ENCODE assay signal across 1 cellular context in the genomic region with DNA sequence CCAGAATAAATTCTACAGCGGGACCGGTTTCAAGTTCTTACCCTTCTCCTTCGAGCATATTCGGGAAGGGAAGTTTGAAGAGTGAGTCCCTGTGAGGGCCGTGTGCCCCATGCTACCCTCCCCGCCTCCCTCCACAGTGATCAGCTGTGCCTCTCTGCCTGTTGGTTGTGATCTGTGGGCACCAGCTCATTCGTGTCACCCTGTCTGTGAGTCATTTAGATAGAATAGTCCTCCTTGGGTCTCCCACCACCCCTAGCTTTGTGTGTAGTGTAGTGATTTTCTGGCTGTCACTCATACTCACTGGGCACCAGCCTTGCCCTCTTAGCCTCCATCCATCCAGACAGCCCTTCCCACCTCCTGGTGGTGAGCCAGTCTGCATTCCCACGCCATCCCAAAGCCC.
TF ChIP-seq lines count a peak whose summit lies in the region.

No MANE protein-coding gene starts in this region.

TF ChIP-seq in GM23338, 12 proteins besides CTCF, POLR2A, EP300 and RAD21 (continued from another document):
- TF ChIP-seq, protein P1, sequence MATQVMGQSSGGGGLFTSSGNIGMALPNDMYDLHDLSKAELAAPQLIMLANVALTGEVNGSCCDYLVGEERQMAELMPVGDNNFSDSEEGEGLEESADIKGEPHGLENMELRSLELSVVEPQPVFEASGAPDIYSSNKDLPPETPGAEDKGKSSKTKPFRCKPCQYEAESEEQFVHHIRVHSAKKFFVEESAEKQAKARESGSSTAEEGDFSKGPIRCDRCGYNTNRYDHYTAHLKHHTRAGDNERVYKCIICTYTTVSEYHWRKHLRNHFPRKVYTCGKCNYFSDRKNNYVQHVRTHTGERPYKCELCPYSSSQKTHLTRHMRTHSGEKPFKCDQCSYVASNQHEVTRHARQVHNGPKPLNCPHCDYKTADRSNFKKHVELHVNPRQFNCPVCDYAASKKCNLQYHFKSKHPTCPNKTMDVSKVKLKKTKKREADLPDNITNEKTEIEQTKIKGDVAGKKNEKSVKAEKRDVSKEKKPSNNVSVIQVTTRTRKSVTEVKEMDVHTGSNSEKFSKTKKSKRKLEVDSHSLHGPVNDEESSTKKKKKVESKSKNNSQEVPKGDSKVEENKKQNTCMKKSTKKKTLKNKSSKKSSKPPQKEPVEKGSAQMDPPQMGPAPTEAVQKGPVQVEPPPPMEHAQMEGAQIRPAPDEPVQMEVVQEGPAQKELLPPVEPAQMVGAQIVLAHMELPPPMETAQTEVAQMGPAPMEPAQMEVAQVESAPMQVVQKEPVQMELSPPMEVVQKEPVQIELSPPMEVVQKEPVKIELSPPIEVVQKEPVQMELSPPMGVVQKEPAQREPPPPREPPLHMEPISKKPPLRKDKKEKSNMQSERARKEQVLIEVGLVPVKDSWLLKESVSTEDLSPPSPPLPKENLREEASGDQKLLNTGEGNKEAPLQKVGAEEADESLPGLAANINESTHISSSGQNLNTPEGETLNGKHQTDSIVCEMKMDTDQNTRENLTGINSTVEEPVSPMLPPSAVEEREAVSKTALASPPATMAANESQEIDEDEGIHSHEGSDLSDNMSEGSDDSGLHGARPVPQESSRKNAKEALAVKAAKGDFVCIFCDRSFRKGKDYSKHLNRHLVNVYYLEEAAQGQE (IDR thresholded peaks at IDR 0.05; ENCODE audit: unreplicated experiment) = no peak
- TF ChIP-seq EZH2phosphoT487 (IDR thresholded peaks at IDR 0.05; ENCODE audit: unreplicated experiment) = no peak
- TF ChIP-seq, protein P2, sequence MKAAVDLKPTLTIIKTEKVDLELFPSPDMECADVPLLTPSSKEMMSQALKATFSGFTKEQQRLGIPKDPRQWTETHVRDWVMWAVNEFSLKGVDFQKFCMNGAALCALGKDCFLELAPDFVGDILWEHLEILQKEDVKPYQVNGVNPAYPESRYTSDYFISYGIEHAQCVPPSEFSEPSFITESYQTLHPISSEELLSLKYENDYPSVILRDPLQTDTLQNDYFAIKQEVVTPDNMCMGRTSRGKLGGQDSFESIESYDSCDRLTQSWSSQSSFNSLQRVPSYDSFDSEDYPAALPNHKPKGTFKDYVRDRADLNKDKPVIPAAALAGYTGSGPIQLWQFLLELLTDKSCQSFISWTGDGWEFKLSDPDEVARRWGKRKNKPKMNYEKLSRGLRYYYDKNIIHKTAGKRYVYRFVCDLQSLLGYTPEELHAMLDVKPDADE (IDR thresholded peaks at IDR 0.05) = no peak
- TF ChIP-seq, protein P3, sequence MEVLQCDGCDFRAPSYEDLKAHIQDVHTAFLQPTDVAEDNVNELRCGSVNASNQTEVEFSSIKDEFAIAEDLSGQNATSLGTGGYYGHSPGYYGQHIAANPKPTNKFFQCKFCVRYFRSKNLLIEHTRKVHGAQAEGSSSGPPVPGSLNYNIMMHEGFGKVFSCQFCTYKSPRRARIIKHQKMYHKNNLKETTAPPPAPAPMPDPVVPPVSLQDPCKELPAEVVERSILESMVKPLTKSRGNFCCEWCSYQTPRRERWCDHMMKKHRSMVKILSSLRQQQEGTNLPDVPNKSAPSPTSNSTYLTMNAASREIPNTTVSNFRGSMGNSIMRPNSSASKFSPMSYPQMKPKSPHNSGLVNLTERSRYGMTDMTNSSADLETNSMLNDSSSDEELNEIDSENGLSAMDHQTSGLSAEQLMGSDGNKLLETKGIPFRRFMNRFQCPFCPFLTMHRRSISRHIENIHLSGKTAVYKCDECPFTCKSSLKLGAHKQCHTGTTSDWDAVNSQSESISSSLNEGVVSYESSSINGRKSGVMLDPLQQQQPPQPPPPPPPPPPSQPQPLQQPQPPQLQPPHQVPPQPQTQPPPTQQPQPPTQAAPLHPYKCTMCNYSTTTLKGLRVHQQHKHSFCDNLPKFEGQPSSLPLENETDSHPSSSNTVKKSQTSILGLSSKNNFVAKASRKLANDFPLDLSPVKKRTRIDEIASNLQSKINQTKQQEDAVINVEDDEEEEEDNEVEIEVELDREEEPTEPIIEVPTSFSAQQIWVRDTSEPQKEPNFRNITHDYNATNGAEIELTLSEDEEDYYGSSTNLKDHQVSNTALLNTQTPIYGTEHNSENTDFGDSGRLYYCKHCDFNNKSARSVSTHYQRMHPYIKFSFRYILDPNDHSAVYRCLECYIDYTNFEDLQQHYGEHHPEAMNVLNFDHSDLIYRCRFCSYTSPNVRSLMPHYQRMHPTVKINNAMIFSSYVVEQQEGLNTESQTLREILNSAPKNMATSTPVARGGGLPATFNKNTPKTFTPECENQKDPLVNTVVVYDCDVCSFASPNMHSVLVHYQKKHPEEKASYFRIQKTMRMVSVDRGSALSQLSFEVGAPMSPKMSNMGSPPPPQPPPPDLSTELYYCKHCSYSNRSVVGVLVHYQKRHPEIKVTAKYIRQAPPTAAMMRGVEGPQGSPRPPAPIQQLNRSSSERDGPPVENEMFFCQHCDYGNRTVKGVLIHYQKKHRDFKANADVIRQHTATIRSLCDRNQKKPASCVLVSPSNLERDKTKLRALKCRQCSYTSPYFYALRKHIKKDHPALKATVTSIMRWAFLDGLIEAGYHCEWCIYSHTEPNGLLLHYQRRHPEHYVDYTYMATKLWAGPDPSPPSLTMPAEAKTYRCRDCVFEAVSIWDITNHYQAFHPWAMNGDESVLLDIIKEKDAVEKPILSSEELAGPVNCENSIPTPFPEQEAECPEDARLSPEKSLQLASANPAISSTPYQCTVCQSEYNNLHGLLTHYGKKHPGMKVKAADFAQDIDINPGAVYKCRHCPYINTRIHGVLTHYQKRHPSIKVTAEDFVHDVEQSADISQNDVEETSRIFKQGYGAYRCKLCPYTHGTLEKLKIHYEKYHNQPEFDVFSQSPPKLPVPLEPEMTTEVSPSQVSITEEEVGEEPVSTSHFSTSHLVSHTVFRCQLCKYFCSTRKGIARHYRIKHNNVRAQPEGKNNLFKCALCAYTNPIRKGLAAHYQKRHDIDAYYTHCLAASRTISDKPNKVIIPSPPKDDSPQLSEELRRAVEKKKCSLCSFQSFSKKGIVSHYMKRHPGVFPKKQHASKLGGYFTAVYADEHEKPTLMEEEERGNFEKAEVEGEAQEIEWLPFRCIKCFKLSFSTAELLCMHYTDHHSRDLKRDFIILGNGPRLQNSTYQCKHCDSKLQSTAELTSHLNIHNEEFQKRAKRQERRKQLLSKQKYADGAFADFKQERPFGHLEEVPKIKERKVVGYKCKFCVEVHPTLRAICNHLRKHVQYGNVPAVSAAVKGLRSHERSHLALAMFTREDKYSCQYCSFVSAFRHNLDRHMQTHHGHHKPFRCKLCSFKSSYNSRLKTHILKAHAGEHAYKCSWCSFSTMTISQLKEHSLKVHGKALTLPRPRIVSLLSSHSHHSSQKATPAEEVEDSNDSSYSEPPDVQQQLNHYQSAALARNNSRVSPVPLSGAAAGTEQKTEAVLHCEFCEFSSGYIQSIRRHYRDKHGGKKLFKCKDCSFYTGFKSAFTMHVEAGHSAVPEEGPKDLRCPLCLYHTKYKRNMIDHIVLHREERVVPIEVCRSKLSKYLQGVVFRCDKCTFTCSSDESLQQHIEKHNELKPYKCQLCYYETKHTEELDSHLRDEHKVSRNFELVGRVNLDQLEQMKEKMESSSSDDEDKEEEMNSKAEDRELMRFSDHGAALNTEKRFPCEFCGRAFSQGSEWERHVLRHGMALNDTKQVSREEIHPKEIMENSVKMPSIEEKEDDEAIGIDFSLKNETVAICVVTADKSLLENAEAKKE (CRISPR knock-in tag; IDR thresholded peaks at IDR 0.05) = no peak
